ENCODE assay signal across 1 cellular context in the genomic region with DNA sequence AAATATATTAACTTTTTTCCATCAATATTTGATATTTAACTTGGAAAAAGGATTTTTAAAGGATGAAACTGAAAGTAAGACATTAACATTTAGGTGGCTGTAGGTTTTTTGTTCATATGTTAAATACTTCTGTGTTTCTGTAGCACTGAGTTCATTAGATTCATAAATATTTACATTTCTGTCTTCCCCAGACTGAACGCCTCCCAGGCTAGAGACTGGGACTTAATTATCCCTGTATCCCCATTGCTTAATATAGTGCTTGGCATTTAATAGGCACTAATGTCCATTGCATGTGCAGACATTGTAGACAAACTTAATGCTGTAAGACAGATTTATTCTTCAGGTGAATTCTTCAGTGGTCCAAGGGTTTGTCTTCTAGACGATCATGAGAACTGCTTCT.
TF ChIP-seq lines count a peak whose summit lies in the region.

No MANE protein-coding gene starts in this region.

TF ChIP-seq in GM12878, 131 proteins besides CTCF, POLR2A, EP300 and RAD21:
- TF ChIP-seq, protein P1, sequence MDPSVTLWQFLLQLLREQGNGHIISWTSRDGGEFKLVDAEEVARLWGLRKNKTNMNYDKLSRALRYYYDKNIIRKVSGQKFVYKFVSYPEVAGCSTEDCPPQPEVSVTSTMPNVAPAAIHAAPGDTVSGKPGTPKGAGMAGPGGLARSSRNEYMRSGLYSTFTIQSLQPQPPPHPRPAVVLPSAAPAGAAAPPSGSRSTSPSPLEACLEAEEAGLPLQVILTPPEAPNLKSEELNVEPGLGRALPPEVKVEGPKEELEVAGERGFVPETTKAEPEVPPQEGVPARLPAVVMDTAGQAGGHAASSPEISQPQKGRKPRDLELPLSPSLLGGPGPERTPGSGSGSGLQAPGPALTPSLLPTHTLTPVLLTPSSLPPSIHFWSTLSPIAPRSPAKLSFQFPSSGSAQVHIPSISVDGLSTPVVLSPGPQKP (IDR thresholded peaks at IDR 0.05; ENCODE audit: low read depth, low read length): no peak
- no peak for TF ChIP-seq SMARCA5 (IDR thresholded peaks at IDR 0.05)
- TF ChIP-seq TCF12 (IDR thresholded peaks at IDR 0.05; ENCODE audit: low read depth, low read length): no peak
- TF ChIP-seq MEF2B (IDR thresholded peaks at IDR 0.05; ENCODE audit: partially characterized antibody, poor library complexity, severe bottlenecking): no peak
- no peak for TF ChIP-seq KDM1A (IDR thresholded peaks at IDR 0.05; ENCODE audit: borderline replicate concordance)
- TF ChIP-seq SREBF2 (IDR thresholded peaks at IDR 0.05; ENCODE audit: low read length): no peak
- no peak for TF ChIP-seq CBX5 (IDR thresholded peaks at IDR 0.05; ENCODE audit: low read depth)
- no peak for TF ChIP-seq RB1 (IDR thresholded peaks at IDR 0.05; ENCODE audit: borderline replicate concordance)
- TF ChIP-seq, protein P2, sequence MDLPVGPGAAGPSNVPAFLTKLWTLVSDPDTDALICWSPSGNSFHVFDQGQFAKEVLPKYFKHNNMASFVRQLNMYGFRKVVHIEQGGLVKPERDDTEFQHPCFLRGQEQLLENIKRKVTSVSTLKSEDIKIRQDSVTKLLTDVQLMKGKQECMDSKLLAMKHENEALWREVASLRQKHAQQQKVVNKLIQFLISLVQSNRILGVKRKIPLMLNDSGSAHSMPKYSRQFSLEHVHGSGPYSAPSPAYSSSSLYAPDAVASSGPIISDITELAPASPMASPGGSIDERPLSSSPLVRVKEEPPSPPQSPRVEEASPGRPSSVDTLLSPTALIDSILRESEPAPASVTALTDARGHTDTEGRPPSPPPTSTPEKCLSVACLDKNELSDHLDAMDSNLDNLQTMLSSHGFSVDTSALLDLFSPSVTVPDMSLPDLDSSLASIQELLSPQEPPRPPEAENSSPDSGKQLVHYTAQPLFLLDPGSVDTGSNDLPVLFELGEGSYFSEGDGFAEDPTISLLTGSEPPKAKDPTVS (IDR thresholded peaks at IDR 0.05; ENCODE audit: low read depth, low read length): no peak
- no peak for TF ChIP-seq CHD2 (IDR thresholded peaks at IDR 0.05; ENCODE audit: borderline replicate concordance, low read depth, low read length)
- TF ChIP-seq, protein P3, sequence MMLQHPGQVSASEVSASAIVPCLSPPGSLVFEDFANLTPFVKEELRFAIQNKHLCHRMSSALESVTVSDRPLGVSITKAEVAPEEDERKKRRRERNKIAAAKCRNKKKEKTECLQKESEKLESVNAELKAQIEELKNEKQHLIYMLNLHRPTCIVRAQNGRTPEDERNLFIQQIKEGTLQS (IDR thresholded peaks at IDR 0.05; ENCODE audit: borderline replicate concordance, extremely low read depth, low read depth, low read length): no peak
- TF ChIP-seq TAF1 (IDR thresholded peaks at IDR 0.05; ENCODE audit: borderline replicate concordance, low read depth, low read length): no peak
- no peak for TF ChIP-seq NRF1 (conservative IDR thresholded peaks at IDR 0.05; ENCODE audit: low read depth, low read length)
- no peak for TF ChIP-seq RCOR1 (conservative IDR thresholded peaks at IDR 0.05; ENCODE audit: low read depth, low read length)
- no peak for TF ChIP-seq GATAD2B (conservative IDR thresholded peaks at IDR 0.05; ENCODE audit: low read depth)
